ENCODE assay signal across 1 cellular context in the genomic region with DNA sequence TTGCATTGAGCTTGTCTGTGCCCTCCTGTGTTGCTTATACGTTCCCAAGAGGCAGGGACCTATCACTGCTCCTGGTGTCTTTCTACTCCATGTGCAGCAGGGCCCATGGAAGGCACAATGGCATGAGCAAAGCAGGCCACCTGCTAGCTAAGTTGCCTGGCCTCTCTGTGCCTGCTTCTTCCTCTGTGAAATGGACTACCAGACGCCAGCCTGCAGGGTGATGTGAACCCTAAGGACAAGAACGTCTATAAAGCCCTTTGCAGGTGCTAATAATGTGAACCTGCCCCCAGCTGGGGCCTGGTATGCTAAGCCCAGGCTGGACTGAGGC.
TF ChIP-seq lines count a peak whose summit lies in the region.

No MANE protein-coding gene starts in this region.

TF ChIP-seq in GM23338, 12 proteins besides CTCF, POLR2A, EP300 and RAD21:
- TF ChIP-seq, protein P1, sequence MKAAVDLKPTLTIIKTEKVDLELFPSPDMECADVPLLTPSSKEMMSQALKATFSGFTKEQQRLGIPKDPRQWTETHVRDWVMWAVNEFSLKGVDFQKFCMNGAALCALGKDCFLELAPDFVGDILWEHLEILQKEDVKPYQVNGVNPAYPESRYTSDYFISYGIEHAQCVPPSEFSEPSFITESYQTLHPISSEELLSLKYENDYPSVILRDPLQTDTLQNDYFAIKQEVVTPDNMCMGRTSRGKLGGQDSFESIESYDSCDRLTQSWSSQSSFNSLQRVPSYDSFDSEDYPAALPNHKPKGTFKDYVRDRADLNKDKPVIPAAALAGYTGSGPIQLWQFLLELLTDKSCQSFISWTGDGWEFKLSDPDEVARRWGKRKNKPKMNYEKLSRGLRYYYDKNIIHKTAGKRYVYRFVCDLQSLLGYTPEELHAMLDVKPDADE (IDR thresholded peaks at IDR 0.05), result no peak
- no peak for TF ChIP-seq EZH2 (IDR thresholded peaks at IDR 0.05; ENCODE audit: low read depth, unreplicated experiment)
- no peak for TF ChIP-seq CREB1 (CRISPR knock-in tag; IDR thresholded peaks at IDR 0.05; ENCODE audit: low read depth)
- TF ChIP-seq NANOG (IDR thresholded peaks at IDR 0.05; ENCODE audit: borderline replicate concordance), result no peak
- TF ChIP-seq, protein P2, sequence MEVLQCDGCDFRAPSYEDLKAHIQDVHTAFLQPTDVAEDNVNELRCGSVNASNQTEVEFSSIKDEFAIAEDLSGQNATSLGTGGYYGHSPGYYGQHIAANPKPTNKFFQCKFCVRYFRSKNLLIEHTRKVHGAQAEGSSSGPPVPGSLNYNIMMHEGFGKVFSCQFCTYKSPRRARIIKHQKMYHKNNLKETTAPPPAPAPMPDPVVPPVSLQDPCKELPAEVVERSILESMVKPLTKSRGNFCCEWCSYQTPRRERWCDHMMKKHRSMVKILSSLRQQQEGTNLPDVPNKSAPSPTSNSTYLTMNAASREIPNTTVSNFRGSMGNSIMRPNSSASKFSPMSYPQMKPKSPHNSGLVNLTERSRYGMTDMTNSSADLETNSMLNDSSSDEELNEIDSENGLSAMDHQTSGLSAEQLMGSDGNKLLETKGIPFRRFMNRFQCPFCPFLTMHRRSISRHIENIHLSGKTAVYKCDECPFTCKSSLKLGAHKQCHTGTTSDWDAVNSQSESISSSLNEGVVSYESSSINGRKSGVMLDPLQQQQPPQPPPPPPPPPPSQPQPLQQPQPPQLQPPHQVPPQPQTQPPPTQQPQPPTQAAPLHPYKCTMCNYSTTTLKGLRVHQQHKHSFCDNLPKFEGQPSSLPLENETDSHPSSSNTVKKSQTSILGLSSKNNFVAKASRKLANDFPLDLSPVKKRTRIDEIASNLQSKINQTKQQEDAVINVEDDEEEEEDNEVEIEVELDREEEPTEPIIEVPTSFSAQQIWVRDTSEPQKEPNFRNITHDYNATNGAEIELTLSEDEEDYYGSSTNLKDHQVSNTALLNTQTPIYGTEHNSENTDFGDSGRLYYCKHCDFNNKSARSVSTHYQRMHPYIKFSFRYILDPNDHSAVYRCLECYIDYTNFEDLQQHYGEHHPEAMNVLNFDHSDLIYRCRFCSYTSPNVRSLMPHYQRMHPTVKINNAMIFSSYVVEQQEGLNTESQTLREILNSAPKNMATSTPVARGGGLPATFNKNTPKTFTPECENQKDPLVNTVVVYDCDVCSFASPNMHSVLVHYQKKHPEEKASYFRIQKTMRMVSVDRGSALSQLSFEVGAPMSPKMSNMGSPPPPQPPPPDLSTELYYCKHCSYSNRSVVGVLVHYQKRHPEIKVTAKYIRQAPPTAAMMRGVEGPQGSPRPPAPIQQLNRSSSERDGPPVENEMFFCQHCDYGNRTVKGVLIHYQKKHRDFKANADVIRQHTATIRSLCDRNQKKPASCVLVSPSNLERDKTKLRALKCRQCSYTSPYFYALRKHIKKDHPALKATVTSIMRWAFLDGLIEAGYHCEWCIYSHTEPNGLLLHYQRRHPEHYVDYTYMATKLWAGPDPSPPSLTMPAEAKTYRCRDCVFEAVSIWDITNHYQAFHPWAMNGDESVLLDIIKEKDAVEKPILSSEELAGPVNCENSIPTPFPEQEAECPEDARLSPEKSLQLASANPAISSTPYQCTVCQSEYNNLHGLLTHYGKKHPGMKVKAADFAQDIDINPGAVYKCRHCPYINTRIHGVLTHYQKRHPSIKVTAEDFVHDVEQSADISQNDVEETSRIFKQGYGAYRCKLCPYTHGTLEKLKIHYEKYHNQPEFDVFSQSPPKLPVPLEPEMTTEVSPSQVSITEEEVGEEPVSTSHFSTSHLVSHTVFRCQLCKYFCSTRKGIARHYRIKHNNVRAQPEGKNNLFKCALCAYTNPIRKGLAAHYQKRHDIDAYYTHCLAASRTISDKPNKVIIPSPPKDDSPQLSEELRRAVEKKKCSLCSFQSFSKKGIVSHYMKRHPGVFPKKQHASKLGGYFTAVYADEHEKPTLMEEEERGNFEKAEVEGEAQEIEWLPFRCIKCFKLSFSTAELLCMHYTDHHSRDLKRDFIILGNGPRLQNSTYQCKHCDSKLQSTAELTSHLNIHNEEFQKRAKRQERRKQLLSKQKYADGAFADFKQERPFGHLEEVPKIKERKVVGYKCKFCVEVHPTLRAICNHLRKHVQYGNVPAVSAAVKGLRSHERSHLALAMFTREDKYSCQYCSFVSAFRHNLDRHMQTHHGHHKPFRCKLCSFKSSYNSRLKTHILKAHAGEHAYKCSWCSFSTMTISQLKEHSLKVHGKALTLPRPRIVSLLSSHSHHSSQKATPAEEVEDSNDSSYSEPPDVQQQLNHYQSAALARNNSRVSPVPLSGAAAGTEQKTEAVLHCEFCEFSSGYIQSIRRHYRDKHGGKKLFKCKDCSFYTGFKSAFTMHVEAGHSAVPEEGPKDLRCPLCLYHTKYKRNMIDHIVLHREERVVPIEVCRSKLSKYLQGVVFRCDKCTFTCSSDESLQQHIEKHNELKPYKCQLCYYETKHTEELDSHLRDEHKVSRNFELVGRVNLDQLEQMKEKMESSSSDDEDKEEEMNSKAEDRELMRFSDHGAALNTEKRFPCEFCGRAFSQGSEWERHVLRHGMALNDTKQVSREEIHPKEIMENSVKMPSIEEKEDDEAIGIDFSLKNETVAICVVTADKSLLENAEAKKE (CRISPR knock-in tag; IDR thresholded peaks at IDR 0.05), result no peak
- no peak for TF ChIP-seq POLR2AphosphoS5 (IDR thresholded peaks at IDR 0.05; ENCODE audit: low read depth)
- TF ChIP-seq ZNF331 (CRISPR knock-in tag; IDR thresholded peaks at IDR 0.05; ENCODE audit: low read depth), result no peak
- TF ChIP-seq JUNB (IDR thresholded peaks at IDR 0.05; ENCODE audit: unreplicated experiment), result no peak
- TF ChIP-seq REST (IDR thresholded peaks at IDR 0.05; ENCODE audit: unreplicated experiment), result no peak
- no peak for TF ChIP-seq STAT1 (IDR thresholded peaks at IDR 0.05; ENCODE audit: unreplicated experiment)
- no peak for TF ChIP-seq EZH2phosphoT487 (IDR thresholded peaks at IDR 0.05; ENCODE audit: unreplicated experiment)
- TF ChIP-seq ZNF114 (CRISPR knock-in tag; IDR thresholded peaks at IDR 0.05), result no peak
